In the genomic region with DNA sequence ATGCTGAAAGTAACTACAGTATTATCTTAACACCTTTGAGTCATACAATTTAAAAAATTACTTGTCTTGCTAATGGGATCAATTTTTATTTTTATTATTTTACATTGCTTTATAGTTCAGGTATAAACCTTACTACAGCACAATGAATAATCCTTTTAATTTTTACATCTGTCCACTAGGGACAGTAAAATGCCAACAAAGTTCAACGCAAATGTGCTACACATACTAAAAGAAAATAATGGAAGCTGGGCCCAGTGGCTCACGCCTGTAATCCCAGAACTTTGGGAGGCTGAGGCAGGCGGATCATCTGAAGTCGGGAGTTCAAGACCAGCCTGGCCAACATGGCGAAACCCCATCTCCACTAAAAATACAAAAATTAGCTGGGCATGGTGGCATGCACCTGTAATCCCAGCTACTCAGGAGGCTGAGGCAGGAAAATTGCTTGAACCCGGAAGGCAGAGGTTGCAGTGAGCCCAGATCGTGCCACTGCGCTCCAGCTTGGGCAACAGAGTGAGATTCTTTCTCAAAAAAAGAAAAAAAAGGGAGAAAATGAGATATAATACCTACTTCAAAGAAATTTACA, we compare ENCODE assay signal across 8 cellular contexts.
A peak's percentile ranks its signal among the peaks of the same experiment; 100 is the strongest.
DNase-seq lines count a peak whose midpoint lies in the region; ATAC-seq, FAIRE-seq and TF ChIP-seq lines count a peak whose summit lies in the region.
"Not testable (repeated sequence)": the region's sequence is repeated elsewhere in the genome, so short reads cannot be mapped to it uniquely, and the experiment has no call there.

No MANE protein-coding gene starts in this region.

- not testable (repeated sequence) for TF ChIP-seq EP300 in K562 (IDR thresholded peaks at IDR 0.05; ENCODE audit: low read length); transverse colon (IDR thresholded peaks at IDR 0.05; ENCODE audit: low read depth)

- H3K27ac ChIP-seq in RWPE2 (ENCODE audit: poor library complexity, severe bottlenecking); K562 (ENCODE audit: extremely low read depth, low read depth, low read length); right lobe of liver; transverse colon: not testable (repeated sequence)

- TF ChIP-seq RAD21 in K562 (CRISPR knock-in tag; conservative IDR thresholded peaks at IDR 0.05 in 1 of 2, IDR thresholded peaks at IDR 0.05 in 1 of 2) = not testable (repeated sequence)

- H3K9me1 ChIP-seq in K562 (ENCODE audit: control insufficient read depth, insufficient read depth, low read length) = not testable (repeated sequence)

- H3K4me1 ChIP-seq in RWPE2 (ENCODE audit: insufficient read depth, poor library complexity, severe bottlenecking); K562 (replicated peaks in 1 of 2; ENCODE audit: control insufficient read depth in 2 of 2, insufficient read depth in 2 of 2, low read length in 2 of 2); right lobe of liver; transverse colon: not testable (repeated sequence)

- TF ChIP-seq POLR2A in K562 (conservative IDR thresholded peaks at IDR 0.05); right lobe of liver (IDR thresholded peaks at IDR 0.05); transverse colon (IDR thresholded peaks at IDR 0.05): not testable (repeated sequence)

- H3K9ac ChIP-seq in K562 (ENCODE audit: insufficient read depth in 1 of 2, low read depth in 2 of 2, low read length in 2 of 2) = not testable (repeated sequence)

- 92% methylated on average over 8 of the region's 8 CpGs for WGBS in K562 (ENCODE audit: insufficient coverage, low coverage, missing lambda C conversion rate)
- 87% methylated on average over 8 of the region's 8 CpGs for WGBS in right lobe of liver (ENCODE audit: insufficient coverage, low coverage, low lambda C conversion rate, missing lambda C conversion rate)
- 83 to 86% methylated on average over 2 to 8 of the region's 8 CpGs for WGBS in transverse colon (ENCODE audit: low coverage in 1 of 2), 2 donors

- not testable (repeated sequence) for H3K79me2 ChIP-seq in K562 (ENCODE audit: control insufficient read depth, insufficient read depth, low read length)

- not testable (repeated sequence) for H4K20me1 ChIP-seq in K562 (replicated peaks; ENCODE audit: control insufficient read depth, insufficient read depth, low read length)

- TF ChIP-seq CTCF in RWPE2 (IDR thresholded peaks at IDR 0.05; ENCODE audit: poor library complexity, severe bottlenecking) (peak; percentile 89), K562 (IDR thresholded peaks at IDR 0.05 in 2 of 3, conservative IDR thresholded peaks at IDR 0.05 in 1 of 3; ENCODE audit: insufficient read depth in 2 of 3, low read depth in 1 of 3, low read length in 3 of 3) (peak in 2 of 3 experiments; percentile 17 to 43; a peak in 3 of 6 replicates), fibroblast of villous mesenchyme (IDR thresholded peaks at IDR 0.05; ENCODE audit: insufficient read depth, low read depth, low read length) (peak; percentile 41), right lobe of liver (IDR thresholded peaks at IDR 0.05) (peak; percentile 16 to 37 (median 30)), transverse colon (IDR thresholded peaks at IDR 0.05) (peak in 3 of 5 experiments; percentile 22 to 44 (median 37))

- CTCF ChIA-PET in K562 (lab: Yijun Ruan, JAX; ENCODE audit: low intra/inter-chr PET ratio) = interaction anchor here (0.7 kb wide), 1 partner anchor 254 kb away, joined by 4 read pairs; no protein-coding TSS in a partner anchor

- POLR2A ChIA-PET in K562 (lab: Yijun Ruan, JAX) = interaction anchor here (0.6 kb wide), 2 partner anchors 56 to 251 kb away, joined by 3 read pairs; no protein-coding TSS in a partner anchor

- intact Hi-C loops in K562 (cut with micrococcal nuclease); right lobe of liver (cut with DNase I); transverse colon (cut with DNase I; ENCODE audit: low total_unique reads): not testable (repeated sequence)

- ATAC-seq in RWPE2 (ENCODE audit: low read depth) (peak; percentile 74), K562 (peak; percentile 86), right lobe of liver (peak in 3 of 4 donors; percentile 44 to 52 (median 46))

- H3K36me3 ChIP-seq in H7 (replicated peaks; ENCODE audit: control insufficient read depth, insufficient read depth, low read length) = not testable (repeated sequence)
- H3K36me3 ChIP-seq in RWPE2 (ENCODE audit: low read depth) (peaks cover 94% of the 10 kb centered on the region), K562 (ENCODE audit: control insufficient read depth, insufficient read depth, low read length) (peaks cover 69% of the 10 kb centered on the region), right lobe of liver (peaks cover 0 to 62% (median 15%) of the 10 kb centered on the region in 4 donors), transverse colon (peaks cover 0 to 49% (median 5%) of the 10 kb centered on the region in 4 donors)

- FAIRE-seq in K562 (lab: Jason Lieb, UNC) = not testable (repeated sequence)

- DNase-seq in COLO829 (ENCODE audit: low spot score) = peak; percentile 8
- peak; percentile 11 for DNase-seq in H7
- DNase-seq in NCI-H1436 (lab: John Stamatoyannopoulos, UW) = peak; percentile 5
- not testable (repeated sequence) for DNase-seq in RWPE2 (ENCODE audit: low spot score); right lobe of liver; transverse colon
- peak in 3 of 4 experiments; percentile 13 to 22 (median 20) for DNase-seq in K562 (ENCODE audit: extremely low read depth in 1 of 4, low spot score in 3 of 4)
- DNase-seq in fibroblast of villous mesenchyme (ENCODE audit: low read depth) = peak; percentile 8

- not testable (repeated sequence) for H3K4me3 ChIP-seq in H7 (ENCODE audit: insufficient read depth, low read depth, low read length); RWPE2 (ENCODE audit: severe bottlenecking); K562; fibroblast of villous mesenchyme (ENCODE audit: low read depth, low read length); right lobe of liver; transverse colon

- BruUV-seq in K562 (replicated peaks; lab: Mats Ljungman, UMichigan) = not testable (repeated sequence)

- H3K9me3 ChIP-seq in RWPE2 (ENCODE audit: severe bottlenecking); K562 (replicated peaks; ENCODE audit: control insufficient read depth, insufficient read depth, low read depth, low read length); right lobe of liver; transverse colon: not testable (repeated sequence)

- H3K4me2 ChIP-seq in K562 (ENCODE audit: insufficient read depth, low read length) = not testable (repeated sequence)

- H3K27me3 ChIP-seq in H7 (ENCODE audit: control insufficient read depth, insufficient read depth, low read length); RWPE2 (ENCODE audit: insufficient read depth, poor library complexity, severe bottlenecking); K562 (ENCODE audit: control insufficient read depth in 2 of 2, insufficient read depth in 2 of 2, low read length in 2 of 2); right lobe of liver; transverse colon: not testable (repeated sequence)

- in situ Hi-C loops in K562 (cut with MboI); transverse colon (cut with MboI; ENCODE audit: low pct_ligation_motif_present in 1 of 4, low pct_unique_long_range_greater_than_20kb in 1 of 4, low sequenced_read_pairs in 3 of 4): not testable (repeated sequence)

- not testable (repeated sequence) for H2AFZ ChIP-seq in K562 (ENCODE audit: low read depth, low read length)

TF ChIP-seq in K562, 482 proteins besides CTCF, POLR2A, EP300 and RAD21:
- TF ChIP-seq ZNF232 (CRISPR knock-in tag; IDR thresholded peaks at IDR 0.05) = 0 out of 2 replicates have a peak, but pooled peaks have one; percentile 39

Comparison
In these comparisons a context has a peak if more than half of its experiments do, and no peak if none do; other contexts are left out.
1. CTCF ChIP-seq: peak in every context shown above with its lines; median percentile 89 in RWPE2; 41 in fibroblast of villous mesenchyme; 37 in transverse colon; 30 in K562; 30 in right lobe of liver.